In the genomic region with DNA sequence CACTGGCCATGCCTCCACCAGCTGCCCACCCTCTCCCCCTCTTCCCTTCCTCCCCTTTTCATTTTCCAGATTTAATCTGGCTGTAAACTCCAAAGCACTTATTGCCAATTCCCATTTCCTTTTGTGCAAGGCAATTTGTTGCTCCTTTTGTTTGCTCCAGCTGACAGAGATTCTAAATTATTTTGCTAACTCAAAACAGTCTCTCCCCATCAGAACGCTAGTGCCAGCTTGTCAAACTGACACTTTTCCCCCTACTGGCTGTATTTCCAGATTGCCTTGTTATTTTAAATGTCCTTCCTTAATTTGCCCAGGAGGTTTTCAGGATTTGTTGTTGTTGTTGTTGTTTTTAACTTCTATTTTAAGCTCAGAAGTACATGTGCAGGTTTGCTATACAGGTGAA, we compare ENCODE assay signal across 1 cellular context.
TF ChIP-seq lines count a peak whose summit lies in the region.

No MANE protein-coding gene starts in this region.

TF ChIP-seq in H1, 55 proteins besides CTCF, POLR2A, EP300 and RAD21:
- TF ChIP-seq, protein P1, sequence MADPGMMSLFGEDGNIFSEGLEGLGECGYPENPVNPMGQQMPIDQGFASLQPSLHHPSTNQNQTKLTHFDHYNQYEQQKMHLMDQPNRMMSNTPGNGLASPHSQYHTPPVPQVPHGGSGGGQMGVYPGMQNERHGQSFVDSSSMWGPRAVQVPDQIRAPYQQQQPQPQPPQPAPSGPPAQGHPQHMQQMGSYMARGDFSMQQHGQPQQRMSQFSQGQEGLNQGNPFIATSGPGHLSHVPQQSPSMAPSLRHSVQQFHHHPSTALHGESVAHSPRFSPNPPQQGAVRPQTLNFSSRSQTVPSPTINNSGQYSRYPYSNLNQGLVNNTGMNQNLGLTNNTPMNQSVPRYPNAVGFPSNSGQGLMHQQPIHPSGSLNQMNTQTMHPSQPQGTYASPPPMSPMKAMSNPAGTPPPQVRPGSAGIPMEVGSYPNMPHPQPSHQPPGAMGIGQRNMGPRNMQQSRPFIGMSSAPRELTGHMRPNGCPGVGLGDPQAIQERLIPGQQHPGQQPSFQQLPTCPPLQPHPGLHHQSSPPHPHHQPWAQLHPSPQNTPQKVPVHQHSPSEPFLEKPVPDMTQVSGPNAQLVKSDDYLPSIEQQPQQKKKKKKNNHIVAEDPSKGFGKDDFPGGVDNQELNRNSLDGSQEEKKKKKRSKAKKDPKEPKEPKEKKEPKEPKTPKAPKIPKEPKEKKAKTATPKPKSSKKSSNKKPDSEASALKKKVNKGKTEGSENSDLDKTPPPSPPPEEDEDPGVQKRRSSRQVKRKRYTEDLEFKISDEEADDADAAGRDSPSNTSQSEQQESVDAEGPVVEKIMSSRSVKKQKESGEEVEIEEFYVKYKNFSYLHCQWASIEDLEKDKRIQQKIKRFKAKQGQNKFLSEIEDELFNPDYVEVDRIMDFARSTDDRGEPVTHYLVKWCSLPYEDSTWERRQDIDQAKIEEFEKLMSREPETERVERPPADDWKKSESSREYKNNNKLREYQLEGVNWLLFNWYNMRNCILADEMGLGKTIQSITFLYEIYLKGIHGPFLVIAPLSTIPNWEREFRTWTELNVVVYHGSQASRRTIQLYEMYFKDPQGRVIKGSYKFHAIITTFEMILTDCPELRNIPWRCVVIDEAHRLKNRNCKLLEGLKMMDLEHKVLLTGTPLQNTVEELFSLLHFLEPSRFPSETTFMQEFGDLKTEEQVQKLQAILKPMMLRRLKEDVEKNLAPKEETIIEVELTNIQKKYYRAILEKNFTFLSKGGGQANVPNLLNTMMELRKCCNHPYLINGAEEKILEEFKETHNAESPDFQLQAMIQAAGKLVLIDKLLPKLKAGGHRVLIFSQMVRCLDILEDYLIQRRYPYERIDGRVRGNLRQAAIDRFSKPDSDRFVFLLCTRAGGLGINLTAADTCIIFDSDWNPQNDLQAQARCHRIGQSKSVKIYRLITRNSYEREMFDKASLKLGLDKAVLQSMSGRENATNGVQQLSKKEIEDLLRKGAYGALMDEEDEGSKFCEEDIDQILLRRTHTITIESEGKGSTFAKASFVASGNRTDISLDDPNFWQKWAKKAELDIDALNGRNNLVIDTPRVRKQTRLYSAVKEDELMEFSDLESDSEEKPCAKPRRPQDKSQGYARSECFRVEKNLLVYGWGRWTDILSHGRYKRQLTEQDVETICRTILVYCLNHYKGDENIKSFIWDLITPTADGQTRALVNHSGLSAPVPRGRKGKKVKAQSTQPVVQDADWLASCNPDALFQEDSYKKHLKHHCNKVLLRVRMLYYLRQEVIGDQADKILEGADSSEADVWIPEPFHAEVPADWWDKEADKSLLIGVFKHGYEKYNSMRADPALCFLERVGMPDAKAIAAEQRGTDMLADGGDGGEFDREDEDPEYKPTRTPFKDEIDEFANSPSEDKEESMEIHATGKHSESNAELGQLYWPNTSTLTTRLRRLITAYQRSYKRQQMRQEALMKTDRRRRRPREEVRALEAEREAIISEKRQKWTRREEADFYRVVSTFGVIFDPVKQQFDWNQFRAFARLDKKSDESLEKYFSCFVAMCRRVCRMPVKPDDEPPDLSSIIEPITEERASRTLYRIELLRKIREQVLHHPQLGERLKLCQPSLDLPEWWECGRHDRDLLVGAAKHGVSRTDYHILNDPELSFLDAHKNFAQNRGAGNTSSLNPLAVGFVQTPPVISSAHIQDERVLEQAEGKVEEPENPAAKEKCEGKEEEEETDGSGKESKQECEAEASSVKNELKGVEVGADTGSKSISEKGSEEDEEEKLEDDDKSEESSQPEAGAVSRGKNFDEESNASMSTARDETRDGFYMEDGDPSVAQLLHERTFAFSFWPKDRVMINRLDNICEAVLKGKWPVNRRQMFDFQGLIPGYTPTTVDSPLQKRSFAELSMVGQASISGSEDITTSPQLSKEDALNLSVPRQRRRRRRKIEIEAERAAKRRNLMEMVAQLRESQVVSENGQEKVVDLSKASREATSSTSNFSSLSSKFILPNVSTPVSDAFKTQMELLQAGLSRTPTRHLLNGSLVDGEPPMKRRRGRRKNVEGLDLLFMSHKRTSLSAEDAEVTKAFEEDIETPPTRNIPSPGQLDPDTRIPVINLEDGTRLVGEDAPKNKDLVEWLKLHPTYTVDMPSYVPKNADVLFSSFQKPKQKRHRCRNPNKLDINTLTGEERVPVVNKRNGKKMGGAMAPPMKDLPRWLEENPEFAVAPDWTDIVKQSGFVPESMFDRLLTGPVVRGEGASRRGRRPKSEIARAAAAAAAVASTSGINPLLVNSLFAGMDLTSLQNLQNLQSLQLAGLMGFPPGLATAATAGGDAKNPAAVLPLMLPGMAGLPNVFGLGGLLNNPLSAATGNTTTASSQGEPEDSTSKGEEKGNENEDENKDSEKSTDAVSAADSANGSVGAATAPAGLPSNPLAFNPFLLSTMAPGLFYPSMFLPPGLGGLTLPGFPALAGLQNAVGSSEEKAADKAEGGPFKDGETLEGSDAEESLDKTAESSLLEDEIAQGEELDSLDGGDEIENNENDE (IDR thresholded peaks at IDR 0.05; ENCODE audit: insufficient replicate concordance, low read length), result no peak
- TF ChIP-seq MAFK (IDR thresholded peaks at IDR 0.05; ENCODE audit: low read depth, low read length), result no peak
- TF ChIP-seq, protein P2, sequence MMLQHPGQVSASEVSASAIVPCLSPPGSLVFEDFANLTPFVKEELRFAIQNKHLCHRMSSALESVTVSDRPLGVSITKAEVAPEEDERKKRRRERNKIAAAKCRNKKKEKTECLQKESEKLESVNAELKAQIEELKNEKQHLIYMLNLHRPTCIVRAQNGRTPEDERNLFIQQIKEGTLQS (IDR thresholded peaks at IDR 0.05; ENCODE audit: insufficient read depth, low read depth, low read length), result no peak
- TF ChIP-seq YY1 (IDR thresholded peaks at IDR 0.05; ENCODE audit: low read depth, low read length), result no peak
- TF ChIP-seq, protein P3, sequence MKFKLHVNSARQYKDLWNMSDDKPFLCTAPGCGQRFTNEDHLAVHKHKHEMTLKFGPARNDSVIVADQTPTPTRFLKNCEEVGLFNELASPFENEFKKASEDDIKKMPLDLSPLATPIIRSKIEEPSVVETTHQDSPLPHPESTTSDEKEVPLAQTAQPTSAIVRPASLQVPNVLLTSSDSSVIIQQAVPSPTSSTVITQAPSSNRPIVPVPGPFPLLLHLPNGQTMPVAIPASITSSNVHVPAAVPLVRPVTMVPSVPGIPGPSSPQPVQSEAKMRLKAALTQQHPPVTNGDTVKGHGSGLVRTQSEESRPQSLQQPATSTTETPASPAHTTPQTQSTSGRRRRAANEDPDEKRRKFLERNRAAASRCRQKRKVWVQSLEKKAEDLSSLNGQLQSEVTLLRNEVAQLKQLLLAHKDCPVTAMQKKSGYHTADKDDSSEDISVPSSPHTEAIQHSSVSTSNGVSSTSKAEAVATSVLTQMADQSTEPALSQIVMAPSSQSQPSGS (IDR thresholded peaks at IDR 0.05; ENCODE audit: low read length), result no peak
- no peak for TF ChIP-seq GABPA (IDR thresholded peaks at IDR 0.05; ENCODE audit: borderline replicate concordance, insufficient read depth, low read length)
- TF ChIP-seq SIRT6 (IDR thresholded peaks at IDR 0.05; ENCODE audit: low read length), result no peak
- TF ChIP-seq POU5F1 (IDR thresholded peaks at IDR 0.05; ENCODE audit: low read depth, low read length), result no peak
- TF ChIP-seq SRF (IDR thresholded peaks at IDR 0.05; ENCODE audit: low read depth, low read length), result no peak
- no peak for TF ChIP-seq POLR2AphosphoS5 (IDR thresholded peaks at IDR 0.05; ENCODE audit: low read depth, low read length)
- TF ChIP-seq SP1 (IDR thresholded peaks at IDR 0.05; ENCODE audit: low read depth, low read length), result no peak
- no peak for TF ChIP-seq KDM1A (IDR thresholded peaks at IDR 0.05; ENCODE audit: borderline replicate concordance, low read length)
